Comparison of ENCODE assay signal across 10 cellular contexts in the genomic region with DNA sequence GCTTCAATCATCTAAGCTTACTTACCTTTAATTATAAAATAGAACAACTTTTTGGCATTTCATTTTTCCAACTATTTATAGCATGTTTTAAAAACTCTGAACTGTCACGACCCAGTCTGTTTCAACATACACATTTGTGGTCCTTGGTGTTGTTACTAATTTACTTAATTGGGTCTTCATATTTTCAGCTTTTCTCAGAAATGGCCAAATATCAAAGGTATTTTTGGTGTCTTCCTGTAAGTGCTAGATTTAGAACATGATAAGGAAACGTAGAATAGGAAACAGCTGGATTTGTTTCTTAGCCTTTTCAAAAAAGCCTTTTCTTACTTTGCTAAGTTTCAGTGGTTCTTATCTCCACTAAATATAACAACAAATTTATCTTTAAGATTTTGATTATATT. TPM values are rescaled to one million over a fixed set of nuclear protein-coding genes. Genes with fewer than 3 reads are reported as not detected.
DNase-seq lines count a peak whose midpoint lies in the region; ATAC-seq and TF ChIP-seq lines count a peak whose summit lies in the region.
"Had no signal": no experiment of that assay in that cellular context is flagged by ENCODE, and none has a peak within 500 bp of the region (broad histone marks: within the 10 kb centered on the region; RNA-seq: fewer than 3 reads in every experiment).

No MANE protein-coding gene starts in this region.

- in situ Hi-C loops in brain microvascular endothelial cell (cut with HindIII; ENCODE audit: low pct_ligation_motif_present, low sequenced_read_pairs): no loop called here

- H3K9me3 ChIP-seq in left ventricle myocardium inferior (replicated peaks) (peaks cover 3% of the 10 kb centered on the region), adipocyte (ENCODE audit: control insufficient read depth, low read length) (no peaks in the 10 kb centered on the region), lower lobe of right lung (no peaks in the 10 kb centered on the region), uterus (no peaks in the 10 kb centered on the region)

- peaks cover 68% of the 10 kb centered on the region for H3K4me1 ChIP-seq in left ventricle myocardium inferior
- peaks cover 62% of the 10 kb centered on the region for H3K4me1 ChIP-seq in adipocyte (ENCODE audit: control insufficient read depth, insufficient read depth, low read length)
- peaks cover 74% of the 10 kb centered on the region for H3K4me1 ChIP-seq in lower lobe of right lung
- H3K4me1 ChIP-seq in uterus: peaks cover 10 to 19% of the 10 kb centered on the region in 2 donors

- no peak for ATAC-seq in left ventricle myocardium superior
- no peak for ATAC-seq in lower lobe of right lung

- TF ChIP-seq CTCF in left ventricle myocardium inferior (IDR thresholded peaks at IDR 0.05; ENCODE audit: borderline replicate concordance): no peak
- no peak for TF ChIP-seq CTCF in lower lobe of right lung (IDR thresholded peaks at IDR 0.05)
- TF ChIP-seq CTCF in uterus (IDR thresholded peaks at IDR 0.05): no peak
- TF ChIP-seq CTCF in brain microvascular endothelial cell (IDR thresholded peaks at IDR 0.05; ENCODE audit: low read depth, low read length, missing control alignments): no peak

- H3K27ac ChIP-seq in left ventricle myocardium inferior (replicated peaks) (peak overlapping the region; percentile 86), lower lobe of right lung (peak overlapping the region; percentile 31), uterus (peak overlapping the region; percentile 74 to 94), brain microvascular endothelial cell (no peak overlapping the region)

- H3K27me3 ChIP-seq in left ventricle myocardium inferior (ENCODE audit: low read depth) (no peaks in the 10 kb centered on the region), adipocyte (replicated peaks; ENCODE audit: control insufficient read depth, insufficient read depth, low read length) (no peaks in the 10 kb centered on the region), lower lobe of right lung (ENCODE audit: low read depth) (no peaks in the 10 kb centered on the region), uterus (no peaks in the 10 kb centered on the region), brain microvascular endothelial cell (replicated peaks) (no peaks in the 10 kb centered on the region)

- H3K36me3 ChIP-seq in left ventricle myocardium inferior (no peaks in the 10 kb centered on the region), adipocyte (ENCODE audit: control insufficient read depth, insufficient read depth, low read length, severe bottlenecking) (no peaks in the 10 kb centered on the region), lower lobe of right lung (no peaks in the 10 kb centered on the region), uterus (no peaks in the 10 kb centered on the region), brain microvascular endothelial cell (replicated peaks) (no peaks in the 10 kb centered on the region)

- intact Hi-C loops in left ventricle myocardium inferior (cut with micrococcal nuclease): loop anchor here (10.0 kb wide), 1 partner anchor 173 kb away; no protein-coding TSS in a partner anchor
- intact Hi-C loops in left ventricle myocardium superior (cut with micrococcal nuclease): loop anchor here (10.0 kb wide), 1 partner anchor 173 kb away; no protein-coding TSS in a partner anchor
- intact Hi-C loops in lower lobe of right lung (cut with DNase I): no loop called here
- intact Hi-C loops in uterus (cut with DNase I; ENCODE audit: low total_unique reads): no loop called here

- no peak for TF ChIP-seq POLR2A in uterus (IDR thresholded peaks at IDR 0.05)

- H3K9ac ChIP-seq in adipocyte (ENCODE audit: low read length): peak overlapping the region; percentile 7

- DNase-seq in left ventricle myocardium inferior: no peak
- no peak for DNase-seq in left ventricle myocardium superior
- DNase-seq in adipocyte (ENCODE audit: low read depth): peak; percentile 59
- no peak for DNase-seq in lower lobe of right lung
- DNase-seq in uterus: no peak
- no peak for DNase-seq in HPDE6-E6E7 (ENCODE audit: extremely low spot score)
- DNase-seq in COLO829 (ENCODE audit: low spot score): no peak
- no peak for DNase-seq in brain microvascular endothelial cell
- DNase-seq: hypothalamus, NCI-H446 treated with DMSO at 0.1 percent for 48 hours had no signal

- H3K4me3 ChIP-seq in left ventricle myocardium inferior (peak overlapping the region; percentile 29), adipocyte (ENCODE audit: low read length) (peak overlapping the region; percentile 15), lower lobe of right lung (no peak overlapping the region), uterus (no peak overlapping the region), brain microvascular endothelial cell (ENCODE audit: low read depth, low read length) (no peak overlapping the region)

RNA-seq across cellular contexts. Expression of a gene that starts 11.4 kb away (rescaled TPM):
- 11.5 TPM for total RNA-seq in left ventricle myocardium inferior
- total RNA-seq in left ventricle myocardium superior: 13.2 TPM
- total RNA-seq in lower lobe of right lung: 25.7 TPM
- total RNA-seq in uterus: 10 to 100 TPM; 13.1 to 85.9 (median 38.9) TPM

Comparison
In these comparisons a context has a peak if more than half of its experiments do, and no peak if none do; other contexts are left out.
1. H3K4me3 ChIP-seq: peak in left ventricle myocardium inferior (single experiment) and adipocyte (single experiment); none in lower lobe of right lung (single experiment), uterus (0 of 2) and brain microvascular endothelial cell (single experiment).
2. intact Hi-C loops: an anchor here in left ventricle myocardium inferior (10.0 kb wide) and left ventricle myocardium superior (10.0 kb wide); none called in lower lobe of right lung and uterus.